ENCODE assay signal across 8 cellular contexts in genomic region chr2:36966370-36967235, GRCh38. TPM values are rescaled to one million over a fixed set of nuclear protein-coding genes. Genes with fewer than 3 reads are reported as not detected.
DNase-seq lines count a peak whose midpoint lies in the region; ATAC-seq, FAIRE-seq and TF ChIP-seq lines count a peak whose summit lies in the region.

Gene STRN (minus strand): TSS chr2:36966536. CDS start chr2:36966463, 73 bp downstream.

- FAIRE-seq in GM18507 (lab: Jason Lieb, UNC): peak; percentile 93

- under 1% methylated on average over 91 of the region's 91 CpGs for WGBS in right cardiac atrium

- H3K9ac ChIP-seq in rectal smooth muscle tissue (ENCODE audit: low read length): peak within 1 kb of the TSS; percentile 70

- no peaks in the 10 kb centered on the region for H3K4me1 ChIP-seq in right cardiac atrium (ENCODE audit: control insufficient read depth, insufficient read depth, low read length)
- H3K4me1 ChIP-seq in rectal smooth muscle tissue (ENCODE audit: control insufficient read depth, insufficient read depth, low read length): peaks cover 4% of the 10 kb centered on the region
- H3K4me1 ChIP-seq in vagina: peaks cover 41% of the 10 kb centered on the region

- TF ChIP-seq CTCF in vagina (IDR thresholded peaks at IDR 0.05): no peak

- peak; percentile 98 for ATAC-seq in HG02973 (IDR thresholded peaks at IDR 0.05; ENCODE audit: unreplicated experiment)
- peak; percentile 99 for ATAC-seq in right cardiac atrium

- DNase-seq in GM18507 (ENCODE audit: extremely low spot score, insufficient read length, low read depth): peak; percentile 94
- DNase-seq in NCI-H1930 (lab: John Stamatoyannopoulos, UW): peak; percentile 89 to 94
- DNase-seq in anterior cingulate cortex (lab: John Stamatoyannopoulos, UW): peak; percentile 52 to 98 (median 94)
- DNase-seq in right cardiac atrium: peak; percentile 97 to 99 (median 99)
- DNase-seq in vagina (ENCODE audit: extremely low spot score in 2 of 2): peak; percentile 95 to 97

- intact Hi-C loops in T-helper 2 cell treated with Interferon-gamma antibody and Interleukin-4, amounts not matched to agents 100 ng/mL and 5 ng/mL, for 36 hours (cut with micrococcal nuclease): loop anchor here (1.0 to 10.0 kb wide), 7 partner anchors 39 to 1408 kb away; partner anchors contain the start of genes ATL2, CEBPZ, CEBPZOS and EIF2AK2
- intact Hi-C loops in right cardiac atrium (cut with DNase I) (no loop called here), vagina (cut with DNase I) (no loop called here)

- peak in 1 of 2 donors; percentile 91 for TF ChIP-seq POLR2A in vagina (IDR thresholded peaks at IDR 0.05)

- H3K36me3 ChIP-seq in rectal smooth muscle tissue (ENCODE audit: control insufficient read depth, insufficient read depth, low read length) (no peaks in the 10 kb centered on the region), vagina (no peaks in the 10 kb centered on the region)

- H3K27me3 ChIP-seq in right cardiac atrium (ENCODE audit: control insufficient read depth, insufficient read depth): no peaks in the 10 kb centered on the region
- no peaks in the 10 kb centered on the region for H3K27me3 ChIP-seq in rectal smooth muscle tissue (ENCODE audit: control insufficient read depth, insufficient read depth, low read length)
- H3K27me3 ChIP-seq in vagina: no peaks in the 10 kb centered on the region

- H3K9me3 ChIP-seq in right cardiac atrium (ENCODE audit: control insufficient read depth, low read length) (no peaks in the 10 kb centered on the region), vagina (no peaks in the 10 kb centered on the region)

- peak within 1 kb of the TSS; percentile 99 for H3K4me3 ChIP-seq in right cardiac atrium (ENCODE audit: low read length)
- H3K4me3 ChIP-seq in rectal smooth muscle tissue (ENCODE audit: low read length): peak within 1 kb of the TSS; percentile 94
- H3K4me3 ChIP-seq in vagina: peak within 1 kb of the TSS; percentile 87 to 99

- H3K27ac ChIP-seq in right cardiac atrium (ENCODE audit: low read length): peak within 1 kb of the TSS; percentile 97
- peak within 1 kb of the TSS; percentile 84 for H3K27ac ChIP-seq in rectal smooth muscle tissue (ENCODE audit: low read depth, low read length)
- H3K27ac ChIP-seq in vagina: peak within 1 kb of the TSS; percentile 91

RNA-seq across cellular contexts. Expression of gene STRN, which starts in this region (rescaled TPM):
- 34.5 and 35.2 TPM in 2 replicates for total RNA-seq in T-helper 2 cell treated with Interferon-gamma antibody and Interleukin-4, amounts not matched to agents 100 ng/mL and 5 ng/mL, for 36 hours
- total RNA-seq in right cardiac atrium: 10 to 100 TPM; 30.9 to 41.1 (median 35.0) TPM
- polyA plus RNA-seq in right cardiac atrium: 7.7 TPM
- 19.4 TPM for total RNA-seq in vagina

Comparison
In these comparisons a context has a peak if more than half of its experiments do, and no peak if none do; other contexts are left out.
1. Peak in every context shown above with its lines: DNase-seq, ATAC-seq, H3K4me3 ChIP-seq and H3K27ac ChIP-seq.